ENCODE assay signal across 9 cellular contexts in the genomic region with DNA sequence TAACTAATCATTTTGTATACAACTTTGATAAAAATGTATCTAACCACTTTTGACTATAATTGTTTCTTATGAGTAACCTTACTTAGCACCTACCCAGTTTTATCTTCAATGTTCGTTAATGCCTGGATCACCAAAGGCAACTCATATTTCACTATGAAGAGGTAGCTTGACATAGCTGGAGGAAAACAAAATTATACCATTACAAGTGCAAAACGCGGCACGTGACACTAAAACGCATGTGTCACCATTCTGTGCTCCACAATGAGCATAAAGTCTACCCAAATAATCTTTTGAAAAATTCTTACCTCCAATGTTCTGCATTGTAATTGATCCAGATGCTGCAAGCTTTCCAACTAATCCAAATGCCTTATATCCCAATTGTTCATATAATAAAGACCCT. TPM values are rescaled to one million over a fixed set of nuclear protein-coding genes. Genes with fewer than 3 reads are reported as not detected.
DNase-seq lines count a peak whose midpoint lies in the region; ATAC-seq, FAIRE-seq and TF ChIP-seq lines count a peak whose summit lies in the region.
"Had no signal": no experiment of that assay in that cellular context is flagged by ENCODE, and none has a peak within 500 bp of the region (broad histone marks: within the 10 kb centered on the region; RNA-seq: fewer than 3 reads in every experiment).

No MANE protein-coding gene starts in this region.

- no peak overlapping the region for H3K14ac ChIP-seq in H1 (ENCODE audit: insufficient read length)

- no peaks in the 10 kb centered on the region for H3K9me3 ChIP-seq in MG63
- no peaks in the 10 kb centered on the region for H3K9me3 ChIP-seq in H1 (ENCODE audit: insufficient read depth in 2 of 2, low read depth in 1 of 2, low read length in 1 of 2)

- H3K27ac Mint-ChIP-seq in osteocyte (ENCODE audit: unreplicated experiment), result peak overlapping the region; percentile 56
- no peak overlapping the region for H3K27ac Mint-ChIP-seq in nephron progenitor cell

- 0 out of 2 replicates have a peak, but pooled peaks cover 2% of the 10 kb centered on the region for H3K79me1 ChIP-seq in H1 (ENCODE audit: low read depth, low read length)

- TF ChIP-seq POLR2A in H1 (IDR thresholded peaks at IDR 0.05; ENCODE audit: control extremely low read depth in 1 of 2, low read depth in 2 of 2, low read length in 2 of 2), result no peak

- H4K5ac ChIP-seq in H1 (ENCODE audit: insufficient read length, low read depth, low read length), result no peak overlapping the region

- no peaks in the 10 kb centered on the region for H3K9me3 Mint-ChIP-seq in osteocyte (ENCODE audit: unreplicated experiment)
- no peaks in the 10 kb centered on the region for H3K9me3 Mint-ChIP-seq in nephron progenitor cell

- H3K4me3 Mint-ChIP-seq in osteocyte (ENCODE audit: unreplicated experiment) (peak overlapping the region; percentile 95), nephron progenitor cell (no peak overlapping the region)

- H4K8ac ChIP-seq in H1 (ENCODE audit: extremely low read depth, insufficient read depth, low read length), result no peak overlapping the region

- H3K36me3 Mint-ChIP-seq in osteocyte (ENCODE audit: unreplicated experiment) (peaks cover 90% of the 10 kb centered on the region), nephron progenitor cell (ENCODE audit: low read depth) (peaks cover 84% of the 10 kb centered on the region)

- CTCF ChIA-PET in AG04449 (lab: Yijun Ruan, JAX), result interaction anchor here (1.6 kb wide), 1 partner anchor 300 kb away, joined by 5 read pairs; no protein-coding TSS in a partner anchor
- CTCF ChIA-PET in H1 (lab: Charles Lee; ENCODE audit: partially characterized antibody), result interaction anchor here (1.0 to 1.2 kb wide), 2 partner anchors 23 to 310 kb away, joined by 3 to 5 read pairs; no protein-coding TSS in a partner anchor

- no peak overlapping the region for H2BK12ac ChIP-seq in H1 (ENCODE audit: low read depth, low read length)

- no peak for DNase-seq in AG04449 (ENCODE audit: low read depth, low spot score)
- no peak for DNase-seq in MG63
- DNase-seq in H1 (ENCODE audit: low read depth in 1 of 2, low spot score in 2 of 2), result no peak
- DNase-seq in osteocyte (ENCODE audit: extremely low spot score, unreplicated experiment), result no peak
- DNase-seq in nephron progenitor cell, result no peak
- DNase-seq in glomerular visceral epithelial cell (ENCODE audit: extremely low spot score), result no peak
- DNase-seq: NCI-H69 had no signal

- H4K91ac ChIP-seq in H1 (replicated peaks; ENCODE audit: insufficient read length, low read length), result no peak overlapping the region

- H3K18ac ChIP-seq in H1 (ENCODE audit: extremely low read depth, low read length), result no peak overlapping the region

- POLR2A ChIA-PET in AG04449 (lab: Yijun Ruan, JAX) (interaction anchor here (0.9 to 1.4 kb wide), 4 partner anchors 10 to 655 kb away, joined by 3 to 9 read pairs (median 4); no protein-coding TSS in a partner anchor), H1 (lab: Charles Lee; ENCODE audit: partially characterized antibody) (interaction anchor here (0.7 to 12.8 kb wide), 17 partner anchors 10 to 338 kb away, joined by 3 to 263 read pairs (median 4); a partner anchor contains a TSS)

- H2AK5ac ChIP-seq in H1 (ENCODE audit: low read depth, low read length), result no peak overlapping the region

- H2BK5ac ChIP-seq in H1 (ENCODE audit: low read depth, low read length), result no peak overlapping the region

- peaks cover 22 to 69% of the 10 kb centered on the region in 2 experiments for H3K79me2 ChIP-seq in H1 (ENCODE audit: control insufficient read depth in 1 of 2, insufficient read depth in 2 of 2, low read length in 2 of 2)

- peaks cover 0 to 7% (median 1%) of the 10 kb centered on the region in 4 experiments; a peak in 2 of 7 replicates for H3K4me1 ChIP-seq in H1 (replicated peaks in 1 of 4; ENCODE audit: control insufficient read depth in 3 of 4, insufficient read depth in 4 of 4, low read length in 3 of 4)

- TF ChIP-seq RAD21 in H1 (IDR thresholded peaks at IDR 0.05 in 1 of 2, conservative IDR thresholded peaks at IDR 0.05 in 1 of 2; ENCODE audit: low read depth in 2 of 2, low read length in 2 of 2), result no peak

- H3K23me2 ChIP-seq in H1 (ENCODE audit: low read depth, low read length), result 0 out of 2 replicates have a peak, but pooled peaks cover 4% of the 10 kb centered on the region

- H3K56ac ChIP-seq in H1 (replicated peaks; ENCODE audit: insufficient read length, low read depth, low read length), result no peak overlapping the region

- peak overlapping the region; percentile 73 for H3K4me3 ChIP-seq in AG04449 (ENCODE audit: low read depth, low read length)
- peak overlapping the region; percentile 88 for H3K4me3 ChIP-seq in MG63
- 0 out of 8 replicates have a peak overlapping the region, but pooled peaks of 1 of the 4 experiments have one; percentile 87 for H3K4me3 ChIP-seq in H1 (ENCODE audit: extremely low read depth in 1 of 4, insufficient read depth in 2 of 4, low read depth in 3 of 4, low read length in 4 of 4)

- FAIRE-seq in H1 (lab: Jason Lieb, UNC), result no peak

- H3K27me3 ChIP-seq in MG63, result no peaks in the 10 kb centered on the region
- no peaks in the 10 kb centered on the region for H3K27me3 ChIP-seq in H1 (replicated peaks in 1 of 4; ENCODE audit: control insufficient read depth in 3 of 4, extremely low read depth in 1 of 4, insufficient read depth in 3 of 4, low read length in 3 of 4)

- H3K23ac ChIP-seq in H1 (ENCODE audit: insufficient read length), result no peak overlapping the region

- ATAC-seq in HG03571 (IDR thresholded peaks at IDR 0.05; ENCODE audit: unreplicated experiment) (no peak), HG02678 (IDR thresholded peaks at IDR 0.05; ENCODE audit: unreplicated experiment) (no peak)

- TF ChIP-seq CTCF in AG04449 (IDR thresholded peaks at IDR 0.05; ENCODE audit: insufficient read depth, low read length, missing control alignments) (no peak), H1 (IDR thresholded peaks at IDR 0.05; ENCODE audit: control extremely low read depth in 1 of 3, insufficient read depth in 1 of 3, low read depth in 1 of 3, low read length in 3 of 3) (no peak), osteocyte (IDR thresholded peaks at IDR 0.05) (no peak), nephron progenitor cell (IDR thresholded peaks at IDR 0.05) (no peak)

- no peak overlapping the region for H3K9ac ChIP-seq in H1 (replicated peaks in 1 of 4; ENCODE audit: extremely low read depth in 1 of 4, low read depth in 3 of 4, low read length in 3 of 4)

- TF ChIP-seq EP300 in H1 (IDR thresholded peaks at IDR 0.05; ENCODE audit: borderline replicate concordance in 1 of 2, low read depth in 2 of 2, low read length in 2 of 2), result no peak

- H3K27ac ChIP-seq in H1 (ENCODE audit: low read depth, low read length), result no peak overlapping the region

- peaks cover 100% of the 10 kb centered on the region for H3K36me3 ChIP-seq in MG63
- H3K36me3 ChIP-seq in H1 (ENCODE audit: control insufficient read depth in 2 of 4, insufficient read depth in 4 of 4, low read length in 3 of 4), result peaks cover 61 to 99% (median 93%) of the 10 kb centered on the region in 4 experiments

- H2BK120ac ChIP-seq in H1 (replicated peaks; ENCODE audit: low read depth, low read length), result no peak overlapping the region

- H4K20me1 ChIP-seq in H1 (replicated peaks in 1 of 2; ENCODE audit: control insufficient read depth in 1 of 2, insufficient read depth in 2 of 2, low read length in 2 of 2), result peaks cover 46 to 54% of the 10 kb centered on the region in 2 experiments

- peak overlapping the region; percentile 6 to 59; a peak in 1 of 4 replicates for H3K4me2 ChIP-seq in H1 (ENCODE audit: insufficient read depth in 1 of 2, low read depth in 2 of 2, low read length in 2 of 2)

- H3K4ac ChIP-seq in H1 (replicated peaks; ENCODE audit: insufficient read length, low read depth, low read length), result no peak overlapping the region

- no peak overlapping the region for H2BK20ac ChIP-seq in H1 (ENCODE audit: low read length)

- H3K4me1 Mint-ChIP-seq in osteocyte (ENCODE audit: unreplicated experiment) (peaks cover 78% of the 10 kb centered on the region), nephron progenitor cell (peaks cover 41% of the 10 kb centered on the region)

- H3K27me3 Mint-ChIP-seq in osteocyte (ENCODE audit: unreplicated experiment) (no peaks in the 10 kb centered on the region), nephron progenitor cell (ENCODE audit: low read depth, poor library complexity) (peaks cover 3% of the 10 kb centered on the region)

- H2AFZ ChIP-seq in H1 (ENCODE audit: low read length), result no peak overlapping the region

- H2BK15ac ChIP-seq in H1 (ENCODE audit: low read length), result no peak overlapping the region

- WGBS in H1 (ENCODE audit: extremely low coverage in 1 of 2, insufficient coverage in 1 of 2, insufficient read length in 1 of 2, insufficient replicate concordance in 2 of 2, low coverage in 1 of 2, low lambda C conversion rate in 2 of 2, missing lambda C conversion rate in 1 of 2), 2 experiments, result 98% methylated on average over 5 of the region's 5 CpGs; no CpG with 5 or more reads in 1 of the 2 experiments

TF ChIP-seq in H1, 55 proteins besides CTCF, POLR2A, EP300 and RAD21:
- TF ChIP-seq RNF2 (IDR thresholded peaks at IDR 0.05; ENCODE audit: borderline replicate concordance, low read depth, low read length, missing control alignments, poor library complexity, severe bottlenecking), result no peak
- no peak for TF ChIP-seq PHF8 (conservative IDR thresholded peaks at IDR 0.05; ENCODE audit: low read depth, low read length)
- no peak for TF ChIP-seq KDM1A (IDR thresholded peaks at IDR 0.05; ENCODE audit: borderline replicate concordance, low read length)
- TF ChIP-seq RFX5 (IDR thresholded peaks at IDR 0.05; ENCODE audit: borderline replicate concordance, low read depth, low read length), result no peak
- 0 out of 2 replicates have a peak, but pooled peaks have one; percentile 18 for TF ChIP-seq POLR2AphosphoS5 (IDR thresholded peaks at IDR 0.05; ENCODE audit: low read depth, low read length)
- TF ChIP-seq, protein P1, sequence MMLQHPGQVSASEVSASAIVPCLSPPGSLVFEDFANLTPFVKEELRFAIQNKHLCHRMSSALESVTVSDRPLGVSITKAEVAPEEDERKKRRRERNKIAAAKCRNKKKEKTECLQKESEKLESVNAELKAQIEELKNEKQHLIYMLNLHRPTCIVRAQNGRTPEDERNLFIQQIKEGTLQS (IDR thresholded peaks at IDR 0.05; ENCODE audit: insufficient read depth, low read depth, low read length), result no peak
TF ChIP-seq in H1: peak in this region for 1.

RNA-seq across cellular contexts. Expression of a gene that starts 5.8 kb away (rescaled TPM):
- 331 and 535 TPM in 2 replicates for total RNA-seq in MG63 (2014; rRNA removed; shearing (Covaris generic); ENCODE audit: low replicate concordance)
- total RNA-seq in H1 (2021; fragmentation: NEBNext Ultra II Directional; extraction: Animal tissue kit (Norgen Biotek cat#: 25700)), result 620 and 684 TPM in 2 replicates
- 163 and 245 TPM in 2 replicates for polyA plus RNA-seq in H1 (2011; rRNA removed)
- polyA plus RNA-seq in H1 (2011; cell fraction: cytosol; rRNA removed), result 172 TPM
- 187 TPM for polyA plus RNA-seq in H1 (2011; cell fraction: nucleus; rRNA removed)
- 133 to 299 TPM (median 236 TPM) in 4 replicates for polyA plus RNA-seq in H1 (2012, experiment 1 of 2)
- polyA plus RNA-seq in H1 (2012, experiment 2 of 2), result 17.4 TPM
- 830 TPM for polyA plus RNA-seq in H1 (2013, experiment 1 of 2)
- 877 TPM for polyA plus RNA-seq in H1 (2013, experiment 2 of 2)
- polyA minus RNA-seq in H1 (2011; rRNA and poly(A)+ RNA removed), result 313 and 345 TPM in 2 replicates
- polyA minus RNA-seq in H1 (2011; cell fraction: cytosol; rRNA and poly(A)+ RNA removed), result 195 TPM
- 474 TPM for polyA minus RNA-seq in H1 (2011; cell fraction: nucleus; rRNA and poly(A)+ RNA removed)
- 754 and 795 TPM in 2 replicates for total RNA-seq in osteocyte
